Comparison of ENCODE assay signal across 12 cellular contexts in genomic region chr11:3043315-3043871, GRCh38. TPM values are rescaled to one million over a fixed set of nuclear protein-coding genes. Genes with fewer than 3 reads are reported as not detected.
DNase-seq lines count a peak whose midpoint lies in the region; ATAC-seq and TF ChIP-seq lines count a peak whose summit lies in the region.
"Had no signal": no experiment of that assay in that cellular context is flagged by ENCODE, and none has a peak within 500 bp of the region (broad histone marks: within the 10 kb centered on the region; RNA-seq: fewer than 3 reads in every experiment).

No MANE protein-coding gene starts in this region.

- ATAC-seq in left lobe of liver (peak; percentile 67), GM21723 (IDR thresholded peaks at IDR 0.05; ENCODE audit: unreplicated experiment) (no peak), GM21367 (IDR thresholded peaks at IDR 0.05; ENCODE audit: unreplicated experiment) (no peak)
- ATAC-seq in stimulated activated naive B cell treated with anti-CD40 and anti-IgM and Interleukin-4, amounts not matched to agents 10 μg/mL and 1 μg/mL and 100 μg/mL, for 72 hours (replicated peaks) = no peak

- H3K27me3 Mint-ChIP-seq in stimulated activated naive B cell treated with anti-CD40 and anti-IgM and Interleukin-4, amounts not matched to agents 10 μg/mL and 1 μg/mL and 100 μg/mL, for 72 hours = no peaks in the 10 kb centered on the region
- H3K27me3 Mint-ChIP-seq: naive B cell had no signal

- DNase-seq in LHCN-M2 (ENCODE audit: low read depth) (peak; percentile 38), coronary artery (ENCODE audit: low spot score) (peak; percentile 90), left lobe of liver (ENCODE audit: low spot score) (peak; percentile 98), NCI-H187 treated with DMSO at 0.1 percent for 48 hours (lab: John Stamatoyannopoulos, UW) (no peak), NCI-H1417 treated with DMSO at 0.1 percent for 48 hours (lab: John Stamatoyannopoulos, UW) (no peak)
- DNase-seq in stimulated activated naive B cell treated with anti-CD40 and anti-IgM and Interleukin-4, amounts not matched to agents 10 μg/mL and 1 μg/mL and 100 μg/mL, for 72 hours = no peak
- DNase-seq: effector memory CD4-positive, alpha-beta T cell; naive B cell; NCI-H1417 had no signal

- peak overlapping the region; percentile 71 to 82 for H3K27ac ChIP-seq in coronary artery
- H3K27ac ChIP-seq: SJSA1 had no signal

- no peaks in the 10 kb centered on the region for H3K9me3 Mint-ChIP-seq in stimulated activated naive B cell treated with anti-CD40 and anti-IgM and Interleukin-4, amounts not matched to agents 10 μg/mL and 1 μg/mL and 100 μg/mL, for 72 hours
- H3K9me3 Mint-ChIP-seq: naive B cell had no signal

- H3K4me3 ChIP-seq in coronary artery = no peak overlapping the region
- H3K4me3 ChIP-seq: SJSA1 had no signal

- no peak overlapping the region for H3K4me3 Mint-ChIP-seq in stimulated activated naive B cell treated with anti-CD40 and anti-IgM and Interleukin-4, amounts not matched to agents 10 μg/mL and 1 μg/mL and 100 μg/mL, for 72 hours
- H3K4me3 Mint-ChIP-seq: naive B cell had no signal

- H3K4me1 Mint-ChIP-seq in stimulated activated naive B cell treated with anti-CD40 and anti-IgM and Interleukin-4, amounts not matched to agents 10 μg/mL and 1 μg/mL and 100 μg/mL, for 72 hours = peaks cover 11 to 19% of the 10 kb centered on the region in 2 donors

- H3K36me3 Mint-ChIP-seq in stimulated activated naive B cell treated with anti-CD40 and anti-IgM and Interleukin-4, amounts not matched to agents 10 μg/mL and 1 μg/mL and 100 μg/mL, for 72 hours = peaks cover 23 to 41% of the 10 kb centered on the region in 2 donors

- peak overlapping the region; percentile 42 for H3K27ac Mint-ChIP-seq in stimulated activated naive B cell treated with anti-CD40 and anti-IgM and Interleukin-4, amounts not matched to agents 10 μg/mL and 1 μg/mL and 100 μg/mL, for 72 hours

- no peak for TF ChIP-seq CTCF in coronary artery (IDR thresholded peaks at IDR 0.05)

RNA-seq across cellular contexts. Expression of gene CARS1, which starts 13.8 kb away (rescaled TPM):
- total RNA-seq in LHCN-M2 (2014; rRNA removed) = 41.3 and 53.3 TPM in 2 replicates
- 47.9 TPM for polyA plus RNA-seq in LHCN-M2 (2012)
- 21.0 TPM for total RNA-seq in left lobe of liver

RNA-seq across cellular contexts. Expression of gene NAP1L4, which starts 51.3 kb away (rescaled TPM):
- 120 and 140 TPM in 2 replicates for total RNA-seq in LHCN-M2 (2014; rRNA removed)
- polyA plus RNA-seq in LHCN-M2 (2012) = 97.4 TPM
- total RNA-seq in left lobe of liver = 42.2 TPM

Comparison
In these comparisons a context has a peak if more than half of its experiments do, and no peak if none do; other contexts are left out.
1. DNase-seq: peak in LHCN-M2 (single experiment), coronary artery (single experiment) and left lobe of liver (single experiment); none in stimulated activated naive B cell treated with anti-CD40 and anti-IgM and Interleukin-4, amounts not matched to agents 10 μg/mL and 1 μg/mL and 100 μg/mL, for 72 hours (single experiment), NCI-H187 treated with DMSO at 0.1 percent for 48 hours (single experiment) and NCI-H1417 treated with DMSO at 0.1 percent for 48 hours (single experiment).